Comparison of ENCODE assay signal across 30 cellular contexts in the genomic region with DNA sequence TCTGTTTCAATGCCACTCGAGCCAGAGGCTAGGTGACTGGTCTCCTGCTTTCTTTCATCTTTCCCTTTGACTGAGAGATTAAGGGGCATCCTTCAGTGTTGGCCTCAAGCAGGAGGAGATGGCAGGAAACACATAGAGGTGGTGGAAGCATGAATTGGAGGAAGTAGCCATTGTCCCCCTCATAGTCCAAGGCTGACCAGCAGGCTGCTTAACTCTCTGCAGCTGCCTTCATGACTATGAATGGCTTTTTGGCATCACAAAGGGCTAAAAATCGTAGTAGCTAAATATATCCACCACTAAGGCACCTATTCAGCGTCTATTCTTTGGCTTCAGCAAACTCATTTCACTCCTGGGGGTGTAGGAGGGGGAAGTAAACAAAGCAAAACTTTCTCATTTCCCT.
"Had no signal": no experiment of that assay in that cellular context is flagged by ENCODE, and none has a peak within 500 bp of the region (broad histone marks: within the 10 kb centered on the region; RNA-seq: fewer than 3 reads in every experiment).

No MANE protein-coding gene starts in this region.

- H3K27me3 ChIP-seq: adrenal gland, body of pancreas, breast epithelium, Peyer's patch, SJSA1 had no signal

- H3K9ac ChIP-seq: SK-N-SH had no signal

- H3K4me1 ChIP-seq: body of pancreas, breast epithelium, Peyer's patch, SJSA1 had no signal

- H3K9me3 ChIP-seq: adrenal gland, body of pancreas, breast epithelium, Peyer's patch, SJSA1 had no signal

- H3K27ac ChIP-seq: adrenal gland, body of pancreas, breast epithelium, Peyer's patch, SJSA1 had no signal

- H3K4me3 ChIP-seq: adrenal gland, body of pancreas, breast epithelium, Peyer's patch, SJSA1 had no signal

- ATAC-seq: activated CD4-positive, CD25-positive, alpha-beta regulatory T cell treated with anti-CD3 and anti-CD28 coated beads, Interleukin-2, amount 50 U/mL, for 24 hours; activated naive CD4-positive, alpha-beta T cell treated with anti-CD3 and anti-CD28 coated beads, Interleukin-2, amount 50 U/mL, for 72 hours; activated T-cell treated with anti-CD3 and anti-CD28 coated beads, Interleukin-2, amount 50 U/mL, for 4 hours; body of pancreas; PC-3 had no signal

- H3K36me3 ChIP-seq: adrenal gland, breast epithelium, Peyer's patch, SJSA1 had no signal

- DNase-seq: activated CD4-positive, alpha-beta memory T cell treated with anti-CD3 and anti-CD28 coated beads for 36 hours; activated CD4-positive, alpha-beta T cell treated with anti-CD3 and anti-CD28 coated beads for 4 hours; activated CD4-positive, alpha-beta T cell treated with anti-CD3 and anti-CD28 coated beads, Interleukin-2, amount 50 U/mL, for 1 hour; activated CD8-positive, alpha-beta memory T cell treated with anti-CD3 and anti-CD28 coated beads, Interleukin-2, amount 50 U/mL, for 4 hours; activated gamma-delta T cell treated with Interleukin-2 at 50 U/mL for 16 hours; activated naive CD4-positive, alpha-beta T cell treated with anti-CD3 and anti-CD28 coated beads for 36 hours; activated T-cell treated with anti-CD3 and anti-CD28 coated beads for 4 hours; activated T-cell treated with anti-CD3 and anti-CD28 coated beads, Interleukin-2, amount 50 U/mL, for 4 hours; adrenal gland; body of pancreas; NCI-H1092 treated with DMSO at 0.1 percent for 48 hours; NCI-H1417; NCI-H146; NCI-H187; NCI-H2029 treated with DMSO at 0.1 percent for 48 hours; NCI-H2107; NCI-H2171; NCI-H510A; NCI-H526; NCI-H748 treated with DMSO at 0.1 percent for 48 hours; NK-92 treated with Interleukin-12 subunit alpha and Interleukin-12 subunit beta, amount 100 ng/mL, for 24 hours; PC-3; Peyer's patch; RPMI8226; SHP77 treated with DMSO at 0.1 percent for 48 hours; SK-N-SH had no signal
